ENCODE assay signal across 33 cellular contexts in the genomic region with DNA sequence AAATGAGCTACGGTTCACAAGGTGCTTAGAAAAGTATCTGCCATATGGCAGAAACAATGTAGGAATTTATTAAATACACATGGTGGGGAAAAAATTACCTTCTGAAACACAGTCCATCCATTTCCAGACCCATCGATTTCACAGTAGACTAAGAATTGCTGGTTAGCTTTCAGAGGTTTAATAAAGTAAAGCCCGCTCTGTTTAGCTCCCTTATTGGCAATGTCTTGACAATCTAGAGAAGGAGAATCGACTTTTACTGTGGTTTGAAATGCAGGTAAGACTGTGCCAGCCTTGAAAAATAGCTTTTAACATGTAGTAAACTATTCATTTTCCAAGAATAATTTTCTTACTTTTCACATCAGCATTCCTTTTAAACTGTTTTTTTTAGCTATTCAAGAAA. TPM values are rescaled to one million over a fixed set of nuclear protein-coding genes. Genes with fewer than 3 reads are reported as not detected.
"Had no signal": no experiment of that assay in that cellular context is flagged by ENCODE, and none has a peak within 500 bp of the region (broad histone marks: within the 10 kb centered on the region; RNA-seq: fewer than 3 reads in every experiment).

No MANE protein-coding gene starts in this region.

- H3K4me3 Mint-ChIP-seq: dendritic cell treated with granulocyte-macrophage colony-stimulating factor and Interleukin-4, amounts not matched to agents 40 ng/mL and 50 ng/mL, for 4 days; effector memory CD8-positive, alpha-beta T cell; endodermal cell; immature natural killer cell; memory B cell had no signal

- H3K27ac ChIP-seq: colonic mucosa, epithelial cell of prostate, esophagus squamous epithelium, gastrocnemius medialis, heart right ventricle, left ventricle myocardium inferior, lower lobe of right lung had no signal

- H3K36me3 Mint-ChIP-seq: immature natural killer cell, memory B cell had no signal

- H3K4me1 Mint-ChIP-seq: endodermal cell, immature natural killer cell, memory B cell had no signal

- ATAC-seq: effector memory CD8-positive, alpha-beta T cell; esophagus mucosa; gastrocnemius medialis; heart right ventricle; left colon; lower lobe of right lung had no signal

- H3K27ac Mint-ChIP-seq: dendritic cell treated with granulocyte-macrophage colony-stimulating factor and Interleukin-4, amounts not matched to agents 40 ng/mL and 50 ng/mL, for 4 days; effector memory CD8-positive, alpha-beta T cell; endodermal cell; immature natural killer cell; memory B cell had no signal

- H3K9me3 Mint-ChIP-seq: dendritic cell treated with granulocyte-macrophage colony-stimulating factor and Interleukin-4, amounts not matched to agents 40 ng/mL and 50 ng/mL, for 4 days; effector memory CD8-positive, alpha-beta T cell; endodermal cell; immature natural killer cell; memory B cell had no signal

- H3K27me3 Mint-ChIP-seq: dendritic cell treated with granulocyte-macrophage colony-stimulating factor and Interleukin-4, amounts not matched to agents 40 ng/mL and 50 ng/mL, for 4 days had no signal

- DNase-seq: colonic mucosa; cortex of kidney; effector CD8-positive, alpha-beta T cell; effector memory CD8-positive, alpha-beta T cell; endodermal cell; erythroblast; esophagus squamous epithelium; foreskin fibroblast; foreskin melanocyte; gastrocnemius medialis; glutamatergic neuron; head of caudate nucleus; heart right ventricle; hypothalamus; immature natural killer cell; islet precursor cell; kidney; kidney glomerular epithelial cell; left colon; left ventricle myocardium inferior; lower lobe of right lung; mesendoderm; midbrain had no signal

- H3K4me1 ChIP-seq: colonic mucosa, esophagus squamous epithelium, gastrocnemius medialis, heart right ventricle, left ventricle myocardium inferior, lower lobe of right lung had no signal

- H3K9me3 ChIP-seq: colonic mucosa, esophagus squamous epithelium, gastrocnemius medialis, heart right ventricle, left ventricle myocardium inferior, lower lobe of right lung had no signal

- H3K27me3 ChIP-seq: colonic mucosa, gastrocnemius medialis had no signal

- H3K36me3 ChIP-seq: colonic mucosa, esophagus squamous epithelium, gastrocnemius medialis, heart right ventricle, left ventricle myocardium inferior, lower lobe of right lung had no signal

- H3K4me3 ChIP-seq: colonic mucosa, esophagus squamous epithelium, gastrocnemius medialis, heart right ventricle, left ventricle myocardium inferior had no signal

RNA-seq across cellular contexts. Expression of gene FGG, which starts 2.9 kb away (rescaled TPM):
- total RNA-seq: chondrocyte, dermis microvascular lymphatic vessel endothelial cell, esophagus squamous epithelium, glomerular endothelial cell, left colon, left ventricle myocardium inferior, lower leg skin, lung microvascular endothelial cell, mononuclear cell had no signal
- polyA plus RNA-seq: heart right ventricle, immature natural killer cell had no signal

RNA-seq across cellular contexts. Expression of gene FGA, which starts 19.0 kb away (rescaled TPM):
- total RNA-seq: chondrocyte, dermis microvascular lymphatic vessel endothelial cell, esophagus squamous epithelium, glomerular endothelial cell, left colon, left ventricle myocardium inferior, lower leg skin, lung microvascular endothelial cell, mononuclear cell had no signal
- polyA plus RNA-seq: immature natural killer cell had no signal

RNA-seq across cellular contexts. Expression of gene FGB, which starts 46.7 kb away (rescaled TPM):
- total RNA-seq: dermis microvascular lymphatic vessel endothelial cell, esophagus squamous epithelium, glomerular endothelial cell, left colon, left ventricle myocardium inferior, lower leg skin, lung microvascular endothelial cell, mononuclear cell had no signal
- polyA plus RNA-seq: heart right ventricle, immature natural killer cell had no signal
